Comparison of ENCODE assay signal across 1 cellular context in genomic region chr6:113763311-113763766, GRCh38.
TF ChIP-seq lines count a peak whose summit lies in the region.

No MANE protein-coding gene starts in this region.

TF ChIP-seq in GM23338, 12 proteins besides CTCF, POLR2A, EP300 and RAD21 (continued from another document):
- TF ChIP-seq, protein P1, sequence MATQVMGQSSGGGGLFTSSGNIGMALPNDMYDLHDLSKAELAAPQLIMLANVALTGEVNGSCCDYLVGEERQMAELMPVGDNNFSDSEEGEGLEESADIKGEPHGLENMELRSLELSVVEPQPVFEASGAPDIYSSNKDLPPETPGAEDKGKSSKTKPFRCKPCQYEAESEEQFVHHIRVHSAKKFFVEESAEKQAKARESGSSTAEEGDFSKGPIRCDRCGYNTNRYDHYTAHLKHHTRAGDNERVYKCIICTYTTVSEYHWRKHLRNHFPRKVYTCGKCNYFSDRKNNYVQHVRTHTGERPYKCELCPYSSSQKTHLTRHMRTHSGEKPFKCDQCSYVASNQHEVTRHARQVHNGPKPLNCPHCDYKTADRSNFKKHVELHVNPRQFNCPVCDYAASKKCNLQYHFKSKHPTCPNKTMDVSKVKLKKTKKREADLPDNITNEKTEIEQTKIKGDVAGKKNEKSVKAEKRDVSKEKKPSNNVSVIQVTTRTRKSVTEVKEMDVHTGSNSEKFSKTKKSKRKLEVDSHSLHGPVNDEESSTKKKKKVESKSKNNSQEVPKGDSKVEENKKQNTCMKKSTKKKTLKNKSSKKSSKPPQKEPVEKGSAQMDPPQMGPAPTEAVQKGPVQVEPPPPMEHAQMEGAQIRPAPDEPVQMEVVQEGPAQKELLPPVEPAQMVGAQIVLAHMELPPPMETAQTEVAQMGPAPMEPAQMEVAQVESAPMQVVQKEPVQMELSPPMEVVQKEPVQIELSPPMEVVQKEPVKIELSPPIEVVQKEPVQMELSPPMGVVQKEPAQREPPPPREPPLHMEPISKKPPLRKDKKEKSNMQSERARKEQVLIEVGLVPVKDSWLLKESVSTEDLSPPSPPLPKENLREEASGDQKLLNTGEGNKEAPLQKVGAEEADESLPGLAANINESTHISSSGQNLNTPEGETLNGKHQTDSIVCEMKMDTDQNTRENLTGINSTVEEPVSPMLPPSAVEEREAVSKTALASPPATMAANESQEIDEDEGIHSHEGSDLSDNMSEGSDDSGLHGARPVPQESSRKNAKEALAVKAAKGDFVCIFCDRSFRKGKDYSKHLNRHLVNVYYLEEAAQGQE (IDR thresholded peaks at IDR 0.05; ENCODE audit: unreplicated experiment): no peak
- TF ChIP-seq EZH2 (IDR thresholded peaks at IDR 0.05; ENCODE audit: low read depth, unreplicated experiment): no peak
- TF ChIP-seq CREB1 (CRISPR knock-in tag; IDR thresholded peaks at IDR 0.05; ENCODE audit: low read depth): no peak
